Comparison of ENCODE assay signal across 8 cellular contexts in genomic region chr9:128552153-128552743, GRCh38. TPM values are rescaled to one million over a fixed set of nuclear protein-coding genes. Genes with fewer than 3 reads are reported as not detected.
DNase-seq lines count a peak whose midpoint lies in the region; ATAC-seq, FAIRE-seq and TF ChIP-seq lines count a peak whose summit lies in the region.

Gene SPTAN1, plus strand, starts transcription at chr9:128552587. Its CDS starts 14,154 bp downstream, at chr9:128566741.

- peak within 1 kb of the TSS; percentile 88 for H3K4me2 ChIP-seq in OCI-LY1 (ENCODE audit: low read length)

- H3K9ac ChIP-seq in HUES64 (ENCODE audit: low read depth, low read length): peak within 1 kb of the TSS; percentile 88
- H3K9ac ChIP-seq in OCI-LY1 (ENCODE audit: low read length): peak within 1 kb of the TSS; percentile 93

- H3K36me3 ChIP-seq in HUES64 (ENCODE audit: insufficient read depth, low read length): no peaks in the 10 kb centered on the region
- no peaks in the 10 kb centered on the region for H3K36me3 ChIP-seq in OCI-LY1 (ENCODE audit: insufficient read depth, low read length)

- ATAC-seq in GM21515 (IDR thresholded peaks at IDR 0.05; ENCODE audit: unreplicated experiment): peak; percentile 65

- H3K9me3 ChIP-seq in HUES64 (ENCODE audit: insufficient read depth, low read depth, low read length) (no peaks in the 10 kb centered on the region), OCI-LY1 (ENCODE audit: low read length) (no peaks in the 10 kb centered on the region)

- H3K4me3 ChIP-seq in HUES64 (ENCODE audit: low read length) (peak within 1 kb of the TSS; percentile 81), OCI-LY1 (ENCODE audit: low read depth, low read length, poor library complexity, severe bottlenecking) (peak within 1 kb of the TSS; percentile 96)

- peaks cover 43% of the 10 kb centered on the region for H3K4me1 ChIP-seq in HUES64 (ENCODE audit: insufficient read depth, low read length)
- peaks cover 51% of the 10 kb centered on the region for H3K4me1 ChIP-seq in OCI-LY1 (ENCODE audit: insufficient read depth, low read length, severe bottlenecking)

- WGBS in HUES64: under 1% methylated on average over 81 of the region's 81 CpGs

- no peaks in the 10 kb centered on the region for H3K9me2 ChIP-seq in OCI-LY1 (ENCODE audit: low read depth, low read length)

- H3K27ac ChIP-seq in HUES64 (ENCODE audit: low read depth, low read length) (peak within 1 kb of the TSS; percentile 86), OCI-LY1 (ENCODE audit: low read depth, low read length, poor library complexity, severe bottlenecking) (peak within 1 kb of the TSS; percentile 10)

- H3F3A ChIP-seq in OCI-LY1 (ENCODE audit: insufficient read depth, low read length): no peaks in the 10 kb centered on the region

- no peak for TF ChIP-seq CTCF in D721Med (IDR thresholded peaks at IDR 0.05; ENCODE audit: insufficient read depth, missing control alignments)
- TF ChIP-seq CTCF in OCI-LY1 (IDR thresholded peaks at IDR 0.05; ENCODE audit: low read length): no peak

- DNase-seq in D721Med (ENCODE audit: insufficient read length, low spot score) (peak; percentile 83), epidermal melanocyte (ENCODE audit: insufficient read length, low spot score) (peak; percentile 84), middle frontal gyrus (ENCODE audit: extremely low spot score, low spot score) (peak; percentile 84)
- DNase-seq in activated CD8-positive, alpha-beta memory T cell treated with anti-CD3 and anti-CD28 coated beads, Interleukin-2, amount 50 U/mL, for 4 hours: peak; percentile 95
- peak; percentile 82 to 88 for DNase-seq in stimulated activated CD8-positive, alpha-beta memory T cell treated with anti-CD3 and anti-CD28 coated beads, Interleukin-2, amount 100 ng/mL, for 1 hour (ENCODE audit: low read depth in 2 of 2)

- peaks cover 31% of the 10 kb centered on the region for H3K79me2 ChIP-seq in OCI-LY1 (ENCODE audit: insufficient read depth, low read length)

- 0 out of 2 replicates have a peak within 1 kb of the TSS, but pooled peaks have one; percentile 28 for H2AFZ ChIP-seq in OCI-LY1 (ENCODE audit: low read length)

- no peaks in the 10 kb centered on the region for H4K20me1 ChIP-seq in OCI-LY1 (ENCODE audit: insufficient read depth, low read length)

- no peak for FAIRE-seq in D721Med (lab: Jason Lieb, UNC)

- H3K27me3 ChIP-seq in HUES64 (ENCODE audit: insufficient read depth, low read length): peaks cover 8% of the 10 kb centered on the region; the same call in 1 of the 2 replicates
- no peaks in the 10 kb centered on the region for H3K27me3 ChIP-seq in OCI-LY1 (ENCODE audit: insufficient read depth, low read length)

RNA-seq across cellular contexts. Expression of gene SPTAN1, which starts in this region (rescaled TPM):
- polyA plus RNA-seq in HUES64 (2013, experiment 1 of 2): 87.5 TPM
- polyA plus RNA-seq in HUES64 (2013, experiment 2 of 2): 86.7 TPM

Comparison
In these comparisons a context has a peak if more than half of its experiments do, and no peak if none do; other contexts are left out.
1. Peak in every context shown above with its lines: DNase-seq, ATAC-seq, H3K4me3 ChIP-seq and H3K27ac ChIP-seq.